In genomic region chr6:111928139-111928538, GRCh38 we compare ENCODE assay signal across 10 cellular contexts.
"Had no signal": no experiment of that assay in that cellular context is flagged by ENCODE, and none has a peak within 500 bp of the region (broad histone marks: within the 10 kb centered on the region; RNA-seq: fewer than 3 reads in every experiment).

No MANE protein-coding gene starts in this region.

- H3K27ac ChIP-seq: GM23248, KMS-11 had no signal

- FAIRE-seq: HTR-8/SVneo had no signal

- H3K36me3 ChIP-seq: HAP-1 had no signal

- H2AFZ ChIP-seq: GM23248 had no signal

- H3K4me3 Mint-ChIP-seq: HFFc6, IgD-negative memory B cell had no signal

- H3K4me3 ChIP-seq: GM23248, HAP-1 had no signal

- H3K9ac ChIP-seq: GM23248, KMS-11 had no signal

- H3K4me1 Mint-ChIP-seq: IgD-negative memory B cell had no signal

- ATAC-seq: HCT116 had no signal

- H3K9me3 ChIP-seq: HAP-1 had no signal

- H3K4me2 ChIP-seq: KMS-11 had no signal

- DNase-seq: GM23248, GOT3, H7, HFFc6, KBM-7 had no signal

- H3K27ac Mint-ChIP-seq: HFFc6, IgD-negative memory B cell had no signal
